ENCODE assay signal across 25 cellular contexts in the genomic region with DNA sequence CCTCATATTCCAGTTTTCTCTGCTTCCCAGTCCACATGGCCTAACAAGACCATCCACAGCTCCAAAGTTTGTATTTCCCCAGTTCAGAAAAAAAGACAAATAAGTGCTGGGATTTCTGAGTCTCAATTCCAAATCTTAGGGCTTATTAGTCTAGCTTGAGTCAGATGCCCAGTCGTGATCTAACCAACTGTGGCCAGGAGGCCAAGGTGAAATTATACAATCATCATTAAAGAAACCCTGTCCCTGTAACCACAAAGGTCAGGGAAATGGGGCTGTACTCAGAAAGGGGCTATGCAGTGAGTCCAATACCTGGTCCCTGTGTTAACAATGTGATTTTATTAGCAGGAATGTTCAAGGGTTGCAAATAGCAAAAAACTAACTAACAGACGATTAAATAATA. TPM values are rescaled to one million over a fixed set of nuclear protein-coding genes. Genes with fewer than 3 reads are reported as not detected.
"Had no signal": no experiment of that assay in that cellular context is flagged by ENCODE, and none has a peak within 500 bp of the region (broad histone marks: within the 10 kb centered on the region; RNA-seq: fewer than 3 reads in every experiment).

No MANE protein-coding gene starts in this region.

- H3K36me3 ChIP-seq: ascending aorta, cardiac muscle cell, colonic mucosa had no signal

- DNase-seq: activated B cell treated with CpG ODN at 0.5 μM for 24 hours; activated CD4-positive, alpha-beta T cell treated with anti-CD3 and anti-CD28 coated beads for 1 hour; activated CD4-positive, alpha-beta T cell treated with anti-CD3 and anti-CD28 coated beads, Interleukin-2, amount 10 ng/mL, durations not matched to agents 24 days and 14 days; activated CD4-positive, alpha-beta T cell treated with anti-CD3 and anti-CD28 coated beads, Interleukin-2, amount 50 U/mL, for 48 hours; activated CD8-positive, alpha-beta memory T cell treated with anti-CD3 and anti-CD28 coated beads, Interleukin-2, amount 10 ng/mL, durations not matched to agents 7 days and 5 days; activated effector memory CD4-positive, alpha-beta T cell treated with anti-CD3 and anti-CD28 coated beads, Interleukin-2, amount 50 U/mL, for 16 hours; activated naive CD4-positive, alpha-beta T cell treated with Interleukin-2 at 50 U/mL for 16 hours; activated naive CD8-positive, alpha-beta T cell treated with anti-CD3 and anti-CD28 coated beads, Interleukin-2, amount 50 U/mL, for 24 hours; activated T-cell treated with anti-CD3 and anti-CD28 coated beads, Interleukin-2, amount 50 U/mL, for 24 hours; amniotic stem cell; body of pancreas; cerebellar nuclear complex; colonic mucosa; MM.1S; NCI-H1105; NCI-H1436; NCI-H1694 treated with DMSO at 0.1 percent for 48 hours; NCI-H2081; NCI-H524; SIG-M5; T-helper 17 cell; T1000 had no signal

- ATAC-seq: activated CD8-positive, alpha-beta memory T cell treated with anti-CD3 and anti-CD28 coated beads, Interleukin-2, amount 10 ng/mL, durations not matched to agents 7 days and 5 days; activated naive CD4-positive, alpha-beta T cell treated with anti-CD3 and anti-CD28 coated beads, Interleukin-2, amount 50 U/mL, for 72 hours; activated naive CD8-positive, alpha-beta T cell treated with anti-CD3 and anti-CD28 coated beads, Interleukin-2, amount 50 U/mL, for 24 hours; body of pancreas; T-helper 17 cell had no signal

- H3K4me1 ChIP-seq: ascending aorta, body of pancreas, colonic mucosa had no signal

- H3K27me3 ChIP-seq: ascending aorta, body of pancreas, cardiac muscle cell, colonic mucosa had no signal

- H3K4me3 ChIP-seq: ascending aorta, body of pancreas, cardiac muscle cell, colonic mucosa had no signal

- H3K27ac ChIP-seq: ascending aorta, body of pancreas, cardiac muscle cell, colonic mucosa had no signal

- H3K9me3 ChIP-seq: colonic mucosa had no signal

RNA-seq across cellular contexts. Expression of a gene that starts 40.5 kb away (rescaled TPM):
- total RNA-seq: activated B cell treated with CpG ODN at 0.5 μM for 24 hours; activated CD8-positive, alpha-beta memory T cell treated with anti-CD3 and anti-CD28 coated beads, Interleukin-2, amount 10 ng/mL, durations not matched to agents 7 days and 5 days had no signal
